In genomic region chr2:96256611-96257113, GRCh38 we compare ENCODE assay signal across 10 cellular contexts. TPM values are rescaled to one million over a fixed set of nuclear protein-coding genes. Genes with fewer than 3 reads are reported as not detected.
DNase-seq lines count a peak whose midpoint lies in the region; ATAC-seq, FAIRE-seq and TF ChIP-seq lines count a peak whose summit lies in the region.
"Had no signal": no experiment of that assay in that cellular context is flagged by ENCODE, and none has a peak within 500 bp of the region (broad histone marks: within the 10 kb centered on the region; RNA-seq: fewer than 3 reads in every experiment).

No MANE protein-coding gene starts in this region.

- intact Hi-C loops in left lung (cut with DNase I), result no loop called here
- intact Hi-C loops in sciatic nerve (cut with DNase I), result no loop called here

- peaks cover 49% of the 10 kb centered on the region for H3K36me3 Mint-ChIP-seq in activated CD4-positive, alpha-beta memory T cell treated with anti-CD3 and anti-CD28 coated beads, Interleukin-2, amount 10 ng/mL, durations not matched to agents 7 days and 5 days (ENCODE audit: low read depth)

- H3K4me1 Mint-ChIP-seq in activated CD4-positive, alpha-beta memory T cell treated with anti-CD3 and anti-CD28 coated beads, Interleukin-2, amount 10 ng/mL, durations not matched to agents 7 days and 5 days, result peaks cover 58% of the 10 kb centered on the region

- no peaks in the 10 kb centered on the region for H3K9me3 Mint-ChIP-seq in activated CD4-positive, alpha-beta memory T cell treated with anti-CD3 and anti-CD28 coated beads, Interleukin-2, amount 10 ng/mL, durations not matched to agents 7 days and 5 days

- peak overlapping the region; percentile 69 to 95 for H3K27ac ChIP-seq in left lung
- H3K27ac ChIP-seq: KMS-11 had no signal

- H3K4me3 Mint-ChIP-seq in activated CD4-positive, alpha-beta memory T cell treated with anti-CD3 and anti-CD28 coated beads, Interleukin-2, amount 10 ng/mL, durations not matched to agents 7 days and 5 days, result no peak overlapping the region

- H3K36me3 ChIP-seq in left lung, result peaks cover 0 to 70% of the 10 kb centered on the region in 2 donors

- ATAC-seq in left lung (no peak), sciatic nerve (no peak), GM21423 (IDR thresholded peaks at IDR 0.05; ENCODE audit: unreplicated experiment) (no peak)

- FAIRE-seq in GM19239 (lab: Jason Lieb, UNC), result peak; percentile 58
- FAIRE-seq: keratinocyte had no signal

- H3K4me3 ChIP-seq in left lung, result no peak overlapping the region

- TF ChIP-seq CTCF in left lung (IDR thresholded peaks at IDR 0.05), result no peak

- H3K27me3 Mint-ChIP-seq in activated CD4-positive, alpha-beta memory T cell treated with anti-CD3 and anti-CD28 coated beads, Interleukin-2, amount 10 ng/mL, durations not matched to agents 7 days and 5 days, result no peaks in the 10 kb centered on the region

- CTCF ChIA-PET in activated CD4-positive, alpha-beta memory T cell treated with anti-CD3 and anti-CD28 coated beads, Interleukin-2, amount 10 ng/mL, durations not matched to agents 7 days and 5 days (lab: Charles Lee), result interaction anchor here (1.7 kb wide), 1 partner anchor 10 kb away, joined by 8 read pairs; no protein-coding TSS in a partner anchor

- no peaks in the 10 kb centered on the region for H3K27me3 ChIP-seq in left lung

- POLR2A ChIA-PET in activated CD4-positive, alpha-beta memory T cell treated with anti-CD3 and anti-CD28 coated beads, Interleukin-2, amount 10 ng/mL, durations not matched to agents 7 days and 5 days (lab: Charles Lee), result interaction anchor here (0.8 to 2.3 kb wide), 2 partner anchors 15 to 48 kb away, joined by 4 to 9 read pairs; partner anchors contain the start of gene STARD7

- peak overlapping the region; percentile 22 for H3K27ac Mint-ChIP-seq in activated CD4-positive, alpha-beta memory T cell treated with anti-CD3 and anti-CD28 coated beads, Interleukin-2, amount 10 ng/mL, durations not matched to agents 7 days and 5 days

- H3K9me3 ChIP-seq in left lung, result no peaks in the 10 kb centered on the region

- peaks cover 20 to 97% of the 10 kb centered on the region in 2 donors for H3K4me1 ChIP-seq in left lung

- DNase-seq in AML-193 (lab: John Stamatoyannopoulos, UW), result peak; percentile 63 to 71
- no peak for DNase-seq in GM19239 (ENCODE audit: insufficient read length, low spot score)
- no peak for DNase-seq in activated CD4-positive, alpha-beta memory T cell treated with anti-CD3 and anti-CD28 coated beads, Interleukin-2, amount 10 ng/mL, durations not matched to agents 7 days and 5 days
- DNase-seq in left lung, result no peak
- DNase-seq in NCI-H1930 (lab: John Stamatoyannopoulos, UW), result no peak
- DNase-seq in stimulated activated CD4-positive, alpha-beta T cell treated with anti-CD3 and anti-CD28 coated beads, Interleukin-12 subunit alpha, Interleukin-12 subunit beta, amount 100 ng/mL, for 4 hours, result no peak
- no peak for DNase-seq in sciatic nerve (ENCODE audit: low spot score)

RNA-seq across cellular contexts. Expression of gene TMEM127, which starts 9.1 kb away (rescaled TPM):
- 10 to 100 TPM; 42.4 to 44.0 TPM for total RNA-seq in activated CD4-positive, alpha-beta memory T cell treated with anti-CD3 and anti-CD28 coated beads, Interleukin-2, amount 10 ng/mL, durations not matched to agents 7 days and 5 days
- total RNA-seq in left lung (10 to 100 TPM; 66.1 to 79.9 TPM), sciatic nerve (33.5 TPM)

RNA-seq across cellular contexts. Expression of gene CIAO1, which starts 9.4 kb away (rescaled TPM):
- 10 to 100 TPM; 64.4 to 67.4 TPM for total RNA-seq in activated CD4-positive, alpha-beta memory T cell treated with anti-CD3 and anti-CD28 coated beads, Interleukin-2, amount 10 ng/mL, durations not matched to agents 7 days and 5 days
- 10 to 100 TPM; 59.8 to 69.1 TPM for total RNA-seq in left lung
- 62.7 TPM for total RNA-seq in sciatic nerve

RNA-seq across cellular contexts. Expression of gene STARD7, which starts 48.0 kb away (rescaled TPM):
- 100 to 1,000 TPM; 108 to 113 TPM for total RNA-seq in activated CD4-positive, alpha-beta memory T cell treated with anti-CD3 and anti-CD28 coated beads, Interleukin-2, amount 10 ng/mL, durations not matched to agents 7 days and 5 days
- total RNA-seq in left lung (100 to 1,000 TPM; 132 to 142 TPM), sciatic nerve (72.5 TPM)

RNA-seq across cellular contexts. Expression of gene SNRNP200, which starts 48.7 kb away (rescaled TPM):
- total RNA-seq in activated CD4-positive, alpha-beta memory T cell treated with anti-CD3 and anti-CD28 coated beads, Interleukin-2, amount 10 ng/mL, durations not matched to agents 7 days and 5 days, result 100 to 1,000 TPM; 149 to 156 TPM
- total RNA-seq in left lung (10 to 100 TPM; 82.7 to 96.1 TPM), sciatic nerve (89.0 TPM)

Comparison
In these comparisons a context has a peak if more than half of its experiments do, and no peak if none do; other contexts are left out.
1. DNase-seq: peak in AML-193 (2 of 2); none in GM19239 (single experiment), activated CD4-positive, alpha-beta memory T cell treated with anti-CD3 and anti-CD28 coated beads, Interleukin-2, amount 10 ng/mL, durations not matched to agents 7 days and 5 days (single experiment), left lung (0 of 2), NCI-H1930 (0 of 2), stimulated activated CD4-positive, alpha-beta T cell treated with anti-CD3 and anti-CD28 coated beads, Interleukin-12 subunit alpha, Interleukin-12 subunit beta, amount 100 ng/mL, for 4 hours (single experiment) and sciatic nerve (single experiment).